8 cellular contexts compared by ENCODE assay signal in genomic region chrX:119399772-119400101, GRCh38. TPM values are rescaled to one million over a fixed set of nuclear protein-coding genes. Genes with fewer than 3 reads are reported as not detected.
DNase-seq lines count a peak whose midpoint lies in the region; ATAC-seq, FAIRE-seq and TF ChIP-seq lines count a peak whose summit lies in the region.

No MANE protein-coding gene starts in this region.

- H3K27me3 ChIP-seq in pancreas (no peaks in the 10 kb centered on the region), adrenal gland (no peaks in the 10 kb centered on the region)

- FAIRE-seq in pancreas (lab: Jason Lieb, UNC), result no peak

- H3K36me3 ChIP-seq in pancreas, result no peaks in the 10 kb centered on the region
- no peaks in the 10 kb centered on the region for H3K36me3 ChIP-seq in adrenal gland (replicated peaks in 1 of 2)

- H3K9me3 Mint-ChIP-seq in T-cell, result no peaks in the 10 kb centered on the region

- POLR2A ChIA-PET in T-cell (lab: Charles Lee), result interaction anchor here in 1 of 2 donors (0.6 kb wide), 1 partner anchor 17 kb away, joined by 3 read pairs; no protein-coding TSS in a partner anchor

- H3K36me3 Mint-ChIP-seq in T-cell, result no peaks in the 10 kb centered on the region

- H3K4me3 ChIP-seq in fibroblast of villous mesenchyme (ENCODE audit: low read depth, low read length) (peak overlapping the region; percentile 61), pancreas (peak overlapping the region; percentile 25 to 51 (median 46)), adrenal gland (peak overlapping the region in 1 of 4 donors; percentile 70)

- DNase-seq in Right ventricle myocardium inferior (ENCODE audit: missing footprints) (no peak), cardiac septum (ENCODE audit: low spot score) (no peak), T-cell (no peak), fibroblast of villous mesenchyme (ENCODE audit: low read depth) (peak; percentile 22), pancreas (no peak), adrenal gland (no peak), head of caudate nucleus (no peak)
- DNase-seq in activated effector memory CD4-positive, alpha-beta T cell treated with Interleukin-2 at 50 U/mL for 16 hours, result no peak

- H3K27ac Mint-ChIP-seq in T-cell, result peak overlapping the region in 1 of 2 donors; percentile 75

- H3K4me1 ChIP-seq in pancreas (peaks cover 0 to 3% (median 0%) of the 10 kb centered on the region in 3 donors), adrenal gland (replicated peaks in 1 of 2) (no peaks in the 10 kb centered on the region)

- TF ChIP-seq CTCF in fibroblast of villous mesenchyme (IDR thresholded peaks at IDR 0.05; ENCODE audit: insufficient read depth, low read depth, low read length) (no peak), pancreas (IDR thresholded peaks at IDR 0.05) (no peak), adrenal gland (IDR thresholded peaks at IDR 0.05) (no peak)

- peak; percentile 42 for ATAC-seq in Right ventricle myocardium inferior
- ATAC-seq in T-cell (replicated peaks in 1 of 4), result no peak
- peak; percentile 33 to 43 (median 36) for ATAC-seq in pancreas

- peak overlapping the region in 2 of 4 donors; percentile 50 to 63 for H3K27ac ChIP-seq in pancreas
- peak overlapping the region in 2 of 5 donors; percentile 30 to 78 for H3K27ac ChIP-seq in adrenal gland

- intact Hi-C loops in Right ventricle myocardium inferior (cut with DNase I) (no loop called here), cardiac septum (cut with DNase I) (no loop called here), pancreas (cut with DNase I) (no loop called here), adrenal gland (cut with DNase I) (no loop called here), head of caudate nucleus (cut with DNase I) (no loop called here)

- 14 to 25% methylated on average over 12 of the region's 12 CpGs for WGBS in pancreas, 2 donors
- 17 to 50% (median 19%) methylated on average over 8 to 12 of the region's 12 CpGs; no CpG with 5 or more reads in 1 of the 4 donors for WGBS in adrenal gland, 4 donors

- TF ChIP-seq POLR2A in adrenal gland (IDR thresholded peaks at IDR 0.05), result no peak

- H3K9me3 ChIP-seq in pancreas (no peaks in the 10 kb centered on the region), adrenal gland (replicated peaks in 1 of 3) (no peaks in the 10 kb centered on the region)

- peaks cover 0 to 4% of the 10 kb centered on the region in 2 donors for H3K27me3 Mint-ChIP-seq in T-cell

- CTCF ChIA-PET in T-cell (lab: Charles Lee), result interaction anchor here in 1 of 2 donors (0.6 kb wide), 1 partner anchor 461 kb away, joined by 5 read pairs; no protein-coding TSS in a partner anchor

- peak overlapping the region; percentile 47 to 67 (median 57) for H3K4me3 Mint-ChIP-seq in T-cell

- peaks cover 11 to 34% (median 17%) of the 10 kb centered on the region in 3 donors for H3K4me1 Mint-ChIP-seq in T-cell

RNA-seq across cellular contexts. Expression of gene SLC25A43, which starts 0.6 kb away (rescaled TPM):
- total RNA-seq in Right ventricle myocardium inferior (2.2 TPM), cardiac septum (2.1 TPM), T-cell (1 to 10 TPM; 1.7 to 6.4 (median 5.3) TPM), fibroblast of villous mesenchyme (17.4 and 22.0 TPM in 2 replicates), pancreas (1 to 10 TPM; 3.2 to 6.5 (median 4.0) TPM), adrenal gland (10 to 100 TPM in 1 of 8 donors, 1 to 10 TPM in 6, under 1 TPM in 1; 0.72 to 10.2 (median 3.3) TPM)
- polyA plus RNA-seq in pancreas (1 to 10 TPM; 3.7 to 3.8 TPM), adrenal gland (1 to 10 TPM; 4.1 to 7.5 (median 5.4) TPM)

Comparison
In these comparisons a context has a peak if more than half of its experiments do, and no peak if none do; other contexts are left out.
1. ATAC-seq: peak in Right ventricle myocardium inferior (single experiment) and pancreas (4 of 4); none in T-cell (0 of 4).